ENCODE assay signal across 14 cellular contexts in genomic region chr10:120508393-120508792, GRCh38. TPM values are rescaled to one million over a fixed set of nuclear protein-coding genes. Genes with fewer than 3 reads are reported as not detected.
DNase-seq lines count a peak whose midpoint lies in the region; ATAC-seq and TF ChIP-seq lines count a peak whose summit lies in the region.
"Had no signal": no experiment of that assay in that cellular context is flagged by ENCODE, and none has a peak within 500 bp of the region (broad histone marks: within the 10 kb centered on the region; RNA-seq: fewer than 3 reads in every experiment).

No MANE protein-coding gene starts in this region.

- H3K27me3 ChIP-seq in OCI-LY3 (ENCODE audit: low read depth, low read length), result no peaks in the 10 kb centered on the region
- no peaks in the 10 kb centered on the region for H3K27me3 ChIP-seq in mammary epithelial cell (ENCODE audit: insufficient read depth, low read length)
- H3K27me3 ChIP-seq in smooth muscle cell (ENCODE audit: low read depth), result no peaks in the 10 kb centered on the region
- H3K27me3 ChIP-seq: upper lobe of left lung had no signal

- H3F3A ChIP-seq in smooth muscle cell (ENCODE audit: low read depth), result no peaks in the 10 kb centered on the region

- peaks cover 9% of the 10 kb centered on the region for H3K4me1 Mint-ChIP-seq in activated T-cell treated with anti-CD3 and anti-CD28 coated beads, Interleukin-2, amount 50 U/mL, for 72 hours (ENCODE audit: low read depth)

- TF ChIP-seq CTCF in OCI-LY3 (IDR thresholded peaks at IDR 0.05; ENCODE audit: low read depth, low read length), result no peak
- no peak for TF ChIP-seq CTCF in mammary epithelial cell (conservative IDR thresholded peaks at IDR 0.05 in 1 of 2, IDR thresholded peaks at IDR 0.05 in 1 of 2; ENCODE audit: extremely low read depth in 1 of 2, insufficient read depth in 1 of 2, low read depth in 1 of 2, low read length in 2 of 2)
- TF ChIP-seq CTCF in smooth muscle cell (IDR thresholded peaks at IDR 0.05; ENCODE audit: borderline replicate concordance, insufficient read depth, poor library complexity, severe bottlenecking), result no peak

- no peak overlapping the region for H3K4me3 ChIP-seq in OCI-LY3 (ENCODE audit: low read length)
- H3K4me3 ChIP-seq in mammary epithelial cell (replicated peaks in 1 of 3; ENCODE audit: insufficient read depth in 1 of 3, low read depth in 2 of 3, low read length in 3 of 3), result no peak overlapping the region
- no peak overlapping the region for H3K4me3 ChIP-seq in smooth muscle cell
- H3K4me3 ChIP-seq: upper lobe of left lung had no signal

- BruUV-seq in mammary epithelial cell (replicated peaks; lab: Mats Ljungman, UMichigan), result no TSS peak

- H3K9ac ChIP-seq in OCI-LY3 (ENCODE audit: low read length) (no peak overlapping the region), mammary epithelial cell (ENCODE audit: insufficient read depth, low read length) (peak overlapping the region; percentile 42), smooth muscle cell (ENCODE audit: low read depth) (no peak overlapping the region)

- WGBS in mammary epithelial cell (ENCODE audit: low coverage, missing lambda C conversion rate), result 0% methylated on average over 4 of the region's 7 CpGs
- WGBS in smooth muscle cell (ENCODE audit: low lambda C conversion rate), result 59% methylated on average over 7 of the region's 7 CpGs

- no peak overlapping the region for H3K27ac ChIP-seq in OCI-LY3 (ENCODE audit: low read length)
- peak overlapping the region; percentile 89 for H3K27ac ChIP-seq in mammary epithelial cell (ENCODE audit: insufficient read depth, low read depth, low read length)
- H3K27ac ChIP-seq in smooth muscle cell (ENCODE audit: low read depth), result no peak overlapping the region
- H3K27ac ChIP-seq: upper lobe of left lung had no signal

- 0 out of 2 replicates have a peak overlapping the region, but pooled peaks have one; percentile 12 for H3K4me2 ChIP-seq in OCI-LY3 (ENCODE audit: low read length)
- peak overlapping the region; percentile 54 for H3K4me2 ChIP-seq in mammary epithelial cell (ENCODE audit: insufficient read depth, low read depth, low read length)
- H3K4me2 ChIP-seq in smooth muscle cell, result no peak overlapping the region

- CTCF ChIA-PET in mammary epithelial cell (lab: Charles Lee; ENCODE audit: low non-redundant PET), result no interaction called here

- peaks cover 26% of the 10 kb centered on the region for H3K4me1 ChIP-seq in OCI-LY3 (ENCODE audit: low read length)
- H3K4me1 ChIP-seq in mammary epithelial cell (ENCODE audit: insufficient read depth, low read length), result peaks cover 75% of the 10 kb centered on the region
- peaks cover 10% of the 10 kb centered on the region for H3K4me1 ChIP-seq in smooth muscle cell (ENCODE audit: low read depth)
- H3K4me1 ChIP-seq: upper lobe of left lung had no signal

- H3K9me3 Mint-ChIP-seq in activated T-cell treated with anti-CD3 and anti-CD28 coated beads, Interleukin-2, amount 50 U/mL, for 72 hours, result no peaks in the 10 kb centered on the region

- peak; percentile 58 to 85 for ATAC-seq in activated T-cell treated with anti-CD3 and anti-CD28 coated beads, Interleukin-2, amount 50 U/mL, for 72 hours (replicated peaks in 1 of 2)
- no peak for ATAC-seq in GM21526 (IDR thresholded peaks at IDR 0.05; ENCODE audit: low FRiP score, unreplicated experiment)
- ATAC-seq: left ventricle myocardium superior had no signal

- dilution Hi-C loops in mammary epithelial cell (cut with HindIII; ENCODE audit: low sequenced_read_pairs), result no loop called here

- no peak overlapping the region for H3K27ac Mint-ChIP-seq in activated T-cell treated with anti-CD3 and anti-CD28 coated beads, Interleukin-2, amount 50 U/mL, for 72 hours
- H3K27ac Mint-ChIP-seq: progenitor cell of endocrine pancreas had no signal

- peaks cover 11% of the 10 kb centered on the region for H3K36me3 ChIP-seq in OCI-LY3 (replicated peaks; ENCODE audit: low read depth, low read length)
- H3K36me3 ChIP-seq in mammary epithelial cell (ENCODE audit: insufficient read depth, low read length), result no peaks in the 10 kb centered on the region
- H3K36me3 ChIP-seq in smooth muscle cell (ENCODE audit: low read depth), result no peaks in the 10 kb centered on the region
- H3K36me3 ChIP-seq: upper lobe of left lung had no signal

- DNase-seq in activated T-cell treated with anti-CD3 and anti-CD28 coated beads, Interleukin-2, amount 50 U/mL, for 72 hours, result peak; percentile 1 to 34
- no peak for DNase-seq in activated T-cell treated with anti-CD3 and anti-CD28 coated beads for 4 hours
- peak; percentile 98 for DNase-seq in mammary epithelial cell
- peak; percentile 3 for DNase-seq in smooth muscle cell of the brain vasculature (ENCODE audit: low read depth, low spot score)
- DNase-seq in NCI-H128 (lab: John Stamatoyannopoulos, UW; ENCODE audit: unreplicated experiment), result no peak
- no peak for DNase-seq in smooth muscle cell (lab: John Stamatoyannopoulos, UW; ENCODE audit: unreplicated experiment)
- DNase-seq: activated CD4-positive, alpha-beta T cell treated with anti-CD3 and anti-CD28 coated beads, Interleukin-2, amount 50 U/mL, for 4 hours; foreskin fibroblast; left ventricle myocardium superior; NCI-H2081; upper lobe of left lung had no signal

- H3K79me2 ChIP-seq in OCI-LY3 (ENCODE audit: low read length) (no peaks in the 10 kb centered on the region), mammary epithelial cell (ENCODE audit: insufficient read depth, low read length) (no peaks in the 10 kb centered on the region), smooth muscle cell (ENCODE audit: low read depth) (no peaks in the 10 kb centered on the region)

- H3K4me3 Mint-ChIP-seq in activated T-cell treated with anti-CD3 and anti-CD28 coated beads, Interleukin-2, amount 50 U/mL, for 72 hours, result no peak overlapping the region

- H3K27me3 Mint-ChIP-seq in activated T-cell treated with anti-CD3 and anti-CD28 coated beads, Interleukin-2, amount 50 U/mL, for 72 hours (ENCODE audit: low read depth), result no peaks in the 10 kb centered on the region

- H3K36me3 Mint-ChIP-seq in activated T-cell treated with anti-CD3 and anti-CD28 coated beads, Interleukin-2, amount 50 U/mL, for 72 hours (ENCODE audit: insufficient read depth in 2 of 2), result no peaks in the 10 kb centered on the region

- intact Hi-C loops in mammary epithelial cell (cut with micrococcal nuclease), result loop anchor here (5.0 to 10.0 kb wide), 3 partner anchors 344 to 854 kb away; partner anchors contain the start of genes BAG3 and WDR11

- H3K9me3 ChIP-seq in OCI-LY3 (ENCODE audit: insufficient read depth, low read length), result no peaks in the 10 kb centered on the region
- no peaks in the 10 kb centered on the region for H3K9me3 ChIP-seq in mammary epithelial cell (replicated peaks; ENCODE audit: insufficient read depth, low read length)
- H3K9me3 ChIP-seq in smooth muscle cell (replicated peaks; ENCODE audit: low read depth), result no peaks in the 10 kb centered on the region
- H3K9me3 ChIP-seq: upper lobe of left lung had no signal

- in situ Hi-C loops in mammary epithelial cell (cut with MboI; ENCODE audit: low sequenced_read_pairs in 2 of 2), result no loop called here

- no peaks in the 10 kb centered on the region for H4K20me1 ChIP-seq in OCI-LY3 (ENCODE audit: insufficient read depth, low read length)
- H4K20me1 ChIP-seq in mammary epithelial cell (ENCODE audit: insufficient read depth, low read length), result no peaks in the 10 kb centered on the region
- no peaks in the 10 kb centered on the region for H4K20me1 ChIP-seq in smooth muscle cell (ENCODE audit: low read depth)

- H2AFZ ChIP-seq in OCI-LY3 (ENCODE audit: low read depth, low read length) (no peak overlapping the region), mammary epithelial cell (ENCODE audit: low read depth, low read length) (peak overlapping the region; percentile 8), smooth muscle cell (ENCODE audit: low read depth) (no peak overlapping the region)

RNA-seq across cellular contexts. Expression of gene PLPP4, which starts 51.4 kb away (rescaled TPM):
- total RNA-seq in activated T-cell treated with anti-CD3 and anti-CD28 coated beads, Interleukin-2, amount 50 U/mL, for 72 hours, result not detected
- total RNA-seq in mammary epithelial cell (10 to 100 TPM in 1 of 2 donors, under 1 TPM in 1; 0.35 to 10.3 TPM), smooth muscle cell (27.2 and 27.4 TPM in 2 replicates)
- polyA plus RNA-seq in mammary epithelial cell (0.39 TPM), smooth muscle cell (28.9 and 33.5 TPM in 2 replicates)
- not detected for polyA minus RNA-seq in mammary epithelial cell
- total RNA-seq: left ventricle myocardium superior, progenitor cell of endocrine pancreas had no signal

Comparison
In these comparisons a context has a peak if more than half of its experiments do, and no peak if none do; other contexts are left out.
1. DNase-seq: peak in activated T-cell treated with anti-CD3 and anti-CD28 coated beads, Interleukin-2, amount 50 U/mL, for 72 hours (2 of 2), mammary epithelial cell (single experiment) and smooth muscle cell of the brain vasculature (single experiment); none in activated T-cell treated with anti-CD3 and anti-CD28 coated beads for 4 hours (single experiment), NCI-H128 (single experiment) and smooth muscle cell (single experiment).